Comparison of ENCODE assay signal across 11 cellular contexts in the genomic region with DNA sequence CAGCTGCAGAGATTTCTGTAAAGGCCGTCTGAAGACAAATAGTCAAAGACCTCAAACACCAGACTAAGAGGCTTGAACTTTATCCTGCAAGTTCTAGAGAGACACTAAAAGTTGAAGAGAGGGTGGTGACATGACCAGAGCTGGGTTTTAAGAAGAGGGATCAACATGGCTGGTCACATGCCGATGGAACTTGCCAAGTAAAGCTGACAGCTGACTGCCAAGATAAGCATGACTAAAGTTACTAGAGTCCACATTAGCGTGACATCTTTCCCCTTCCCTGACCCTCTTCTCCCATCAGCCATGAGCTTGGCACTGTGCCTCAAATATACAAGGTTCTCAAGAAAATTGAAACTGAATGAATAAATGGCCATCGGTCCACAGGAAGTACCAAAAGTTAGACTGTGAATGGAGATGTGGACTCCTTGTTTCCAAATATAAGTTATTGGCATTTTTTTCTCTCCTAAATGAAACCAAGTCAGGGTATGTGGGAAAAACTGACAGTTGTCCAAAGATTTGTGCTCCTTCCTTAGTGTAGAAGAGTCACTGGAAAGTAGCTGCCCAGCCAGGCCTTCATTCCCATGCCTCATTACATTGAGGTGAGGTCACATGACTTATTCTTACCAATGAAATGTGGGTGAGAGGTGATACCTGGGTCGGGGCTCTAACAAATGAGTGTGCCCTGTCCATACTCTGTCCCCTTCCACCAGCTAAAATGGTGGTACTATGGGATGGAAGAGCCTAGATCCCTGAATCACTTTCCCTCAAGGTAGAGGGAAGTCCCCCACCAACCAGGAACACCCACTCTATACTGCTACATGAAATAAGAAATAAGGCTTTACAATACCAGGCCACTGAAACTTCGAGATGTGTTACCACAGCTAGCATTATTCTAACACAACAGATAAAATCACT. TPM values are rescaled to one million over a fixed set of nuclear protein-coding genes. Genes with fewer than 3 reads are reported as not detected.
DNase-seq lines count a peak whose midpoint lies in the region; ATAC-seq and TF ChIP-seq lines count a peak whose summit lies in the region.
"Had no signal": no experiment of that assay in that cellular context is flagged by ENCODE, and none has a peak within 500 bp of the region (broad histone marks: within the 10 kb centered on the region; RNA-seq: fewer than 3 reads in every experiment).

No MANE protein-coding gene starts in this region.

- intact Hi-C loops in transverse colon (cut with DNase I; ENCODE audit: low total_unique reads), result no loop called here

- H3K27ac ChIP-seq in duodenal mucosa (ENCODE audit: low read depth, low read length) (peak overlapping the region; percentile 46), transverse colon (peak overlapping the region; percentile 54 to 71 (median 64))

- H3K9me3 ChIP-seq in duodenal mucosa (ENCODE audit: control insufficient read depth in 1 of 2, low read length in 2 of 2) (no peaks in the 10 kb centered on the region), transverse colon (no peaks in the 10 kb centered on the region)
- H3K9me3 ChIP-seq: ovary had no signal

- ATAC-seq in HG03175 (IDR thresholded peaks at IDR 0.05; ENCODE audit: unreplicated experiment), result no peak

- no peak for TF ChIP-seq EP300 in transverse colon (IDR thresholded peaks at IDR 0.05; ENCODE audit: low read depth)

- H3K36me3 ChIP-seq in duodenal mucosa (ENCODE audit: control insufficient read depth in 1 of 2, insufficient read depth in 2 of 2, low read length in 2 of 2) (peaks cover 0 to 9% of the 10 kb centered on the region in 2 donors), transverse colon (no peaks in the 10 kb centered on the region)
- H3K36me3 ChIP-seq: ovary had no signal

- no peaks in the 10 kb centered on the region for H3K9me3 Mint-ChIP-seq in activated T-cell treated with anti-CD3 and anti-CD28 coated beads, Interleukin-2, amount 50 U/mL, for 24 hours

- peak overlapping the region; percentile 41 for H3K27ac Mint-ChIP-seq in activated T-cell treated with anti-CD3 and anti-CD28 coated beads, Interleukin-2, amount 50 U/mL, for 24 hours

- H3K4me3 Mint-ChIP-seq in activated T-cell treated with anti-CD3 and anti-CD28 coated beads, Interleukin-2, amount 50 U/mL, for 24 hours, result no peak overlapping the region

- no peak for TF ChIP-seq CTCF in transverse colon (IDR thresholded peaks at IDR 0.05)

- H3K9ac ChIP-seq in duodenal mucosa (ENCODE audit: low read depth in 1 of 2, low read length in 2 of 2), result no peak overlapping the region

- WGBS in transverse colon (ENCODE audit: low coverage in 1 of 2), 2 donors, result 67 to 73% methylated on average over 1 to 6 of the region's 6 CpGs

- H3K4me3 ChIP-seq in duodenal mucosa (ENCODE audit: low read depth in 1 of 2, low read length in 2 of 2) (no peak overlapping the region), transverse colon (no peak overlapping the region)
- H3K4me3 ChIP-seq: ovary had no signal

- H3K27me3 ChIP-seq in duodenal mucosa (ENCODE audit: control insufficient read depth in 1 of 2, insufficient read depth in 2 of 2, low read length in 2 of 2) (no peaks in the 10 kb centered on the region), transverse colon (no peaks in the 10 kb centered on the region)
- H3K27me3 ChIP-seq: ovary had no signal

- peaks cover 72% of the 10 kb centered on the region for H3K4me1 Mint-ChIP-seq in activated T-cell treated with anti-CD3 and anti-CD28 coated beads, Interleukin-2, amount 50 U/mL, for 24 hours (ENCODE audit: low read depth)

- H3K27me3 Mint-ChIP-seq in activated T-cell treated with anti-CD3 and anti-CD28 coated beads, Interleukin-2, amount 50 U/mL, for 24 hours, result no peaks in the 10 kb centered on the region

- no peak for DNase-seq in activated T-cell treated with anti-CD3 and anti-CD28 coated beads, Interleukin-2, amount 50 U/mL, for 24 hours
- no peak for DNase-seq in activated T-cell treated with anti-CD3 and anti-CD28 coated beads, Interleukin-2, amount 50 U/mL, for 1 hour
- peak; percentile 79 to 91 for DNase-seq in lung microvascular endothelial cell (ENCODE audit: low read depth in 2 of 2)
- no peak for DNase-seq in transverse colon
- DNase-seq in activated CD4-positive, alpha-beta T cell treated with anti-CD3 and anti-CD28 coated beads for 4 hours, result no peak
- no peak for DNase-seq in GM03348 (ENCODE audit: low spot score)
- DNase-seq: glutamatergic neuron, NCI-H146 had no signal

- in situ Hi-C loops in transverse colon (cut with MboI; ENCODE audit: low pct_ligation_motif_present in 1 of 4, low pct_unique_long_range_greater_than_20kb in 1 of 4, low sequenced_read_pairs in 3 of 4), result loop anchor here in 2 of 4 donors (25.0 kb wide), 4 partner anchors 88 to 663 kb away; partner anchors contain the start of gene SMC3 (in 1 of the 2)

- no peak for TF ChIP-seq POLR2A in transverse colon (IDR thresholded peaks at IDR 0.05)

- H3K36me3 Mint-ChIP-seq in activated T-cell treated with anti-CD3 and anti-CD28 coated beads, Interleukin-2, amount 50 U/mL, for 24 hours (ENCODE audit: low read depth), result peaks cover 85% of the 10 kb centered on the region

- H3K4me1 ChIP-seq in duodenal mucosa (ENCODE audit: control insufficient read depth in 1 of 2, insufficient read depth in 2 of 2, low read length in 2 of 2), result peaks cover 56 to 62% of the 10 kb centered on the region in 2 donors
- H3K4me1 ChIP-seq in transverse colon, result peaks cover 12 to 59% (median 33%) of the 10 kb centered on the region in 4 donors

RNA-seq across cellular contexts. Expression of gene XPNPEP1, which starts 24.4 kb away (rescaled TPM):
- 123 and 136 TPM in 2 replicates for total RNA-seq in lung microvascular endothelial cell
- 100 to 1,000 TPM; 108 to 298 (median 127) TPM for total RNA-seq in transverse colon

Comparison
In these comparisons a context has a peak if more than half of its experiments do, and no peak if none do; other contexts are left out.
1. DNase-seq: peak in lung microvascular endothelial cell (2 of 2); none in activated T-cell treated with anti-CD3 and anti-CD28 coated beads, Interleukin-2, amount 50 U/mL, for 24 hours (single experiment), activated T-cell treated with anti-CD3 and anti-CD28 coated beads, Interleukin-2, amount 50 U/mL, for 1 hour (single experiment), transverse colon (single experiment), activated CD4-positive, alpha-beta T cell treated with anti-CD3 and anti-CD28 coated beads for 4 hours (0 of 2) and GM03348 (single experiment).